In genomic region chr14:78086342-78086741, GRCh38 we compare ENCODE assay signal across 10 cellular contexts.
"Had no signal": no experiment of that assay in that cellular context is flagged by ENCODE, and none has a peak within 500 bp of the region (broad histone marks: within the 10 kb centered on the region; RNA-seq: fewer than 3 reads in every experiment).

No MANE protein-coding gene starts in this region.

- H2AFZ ChIP-seq: GM23248 had no signal

- H3K27ac Mint-ChIP-seq: HFFc6 had no signal

- DNase-seq: GM23248, H7, HFFc6, IMR-90, KG1 had no signal

- H3K27ac ChIP-seq: GM23248, HL-60 had no signal

- ATAC-seq: HCT116, HepG2, K562 had no signal

- H3K4me1 ChIP-seq: HAP-1 had no signal

- H3K4me3 ChIP-seq: GM23248, HAP-1, K562 had no signal

- H3K9me3 ChIP-seq: HAP-1 had no signal

- H3K9ac ChIP-seq: GM23248 had no signal

- H3K4me3 Mint-ChIP-seq: HFFc6 had no signal

- H3K36me3 ChIP-seq: HAP-1 had no signal
